Comparison of ENCODE assay signal across 22 cellular contexts in the genomic region with DNA sequence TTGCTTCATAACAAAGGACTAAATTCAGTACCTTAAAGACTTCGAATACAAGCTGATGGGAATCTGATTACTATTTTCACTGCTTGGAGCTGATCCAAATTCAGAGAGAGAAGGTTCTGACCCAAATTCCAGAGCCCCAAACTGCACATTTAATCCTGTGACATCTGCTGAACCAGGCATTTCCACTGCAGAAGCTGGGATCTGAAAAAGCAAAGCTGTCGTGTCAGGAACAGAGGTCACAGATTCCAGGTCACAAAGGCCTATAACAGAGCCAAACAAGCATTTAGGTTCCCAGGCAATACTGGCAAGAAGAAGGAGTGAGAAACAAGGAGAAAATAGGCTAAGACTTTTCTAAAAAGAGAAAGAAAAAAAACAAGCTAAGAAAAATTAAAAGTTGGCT.
DNase-seq lines count a peak whose midpoint lies in the region; ATAC-seq, FAIRE-seq and TF ChIP-seq lines count a peak whose summit lies in the region.
"Had no signal": no experiment of that assay in that cellular context is flagged by ENCODE, and none has a peak within 500 bp of the region (broad histone marks: within the 10 kb centered on the region; RNA-seq: fewer than 3 reads in every experiment).

No MANE protein-coding gene starts in this region.

- no peak for TF ChIP-seq CTCF in PC-3 (conservative IDR thresholded peaks at IDR 0.05; ENCODE audit: low read depth, low read length)
- TF ChIP-seq CTCF in HepG2 (CRISPR knock-in tag; IDR thresholded peaks at IDR 0.05) = no peak
- no peak for TF ChIP-seq CTCF in smooth muscle cell (IDR thresholded peaks at IDR 0.05; ENCODE audit: borderline replicate concordance, insufficient read depth, poor library complexity, severe bottlenecking)

- TF ChIP-seq EP300 in HepG2 (IDR thresholded peaks at IDR 0.05; ENCODE audit: low read depth in 2 of 2, low read length in 2 of 2) = no peak
- no peak for TF ChIP-seq EP300 in HepG2 (CRISPR knock-in tag; IDR thresholded peaks at IDR 0.05; ENCODE audit: borderline replicate concordance)

- H3K9me3 ChIP-seq in PC-3 (ENCODE audit: low read length) (no peaks in the 10 kb centered on the region), HepG2 (ENCODE audit: low read length) (no peaks in the 10 kb centered on the region), smooth muscle cell (replicated peaks; ENCODE audit: low read depth) (no peaks in the 10 kb centered on the region)
- H3K9me3 ChIP-seq: BLaER1 treated with 17β-estradiol and CSF1 and Interleukin-3, amounts not matched to agents 10 nM and 100 nM; left lung; sigmoid colon; tibial artery had no signal

- in situ Hi-C loops in HepG2 (cut with HindIII; ENCODE audit: extremely low pct_ligation_motif_present, low pct_unique_long_range_greater_than_20kb) = no loop called here

- ATAC-seq in PC-3 (no peak), HepG2 (no peak)
- no peak for ATAC-seq in central memory CD8-positive, alpha-beta T cell (replicated peaks; ENCODE audit: extremely low read depth, poor library complexity, severe bottlenecking)
- ATAC-seq: activated CD4-positive, CD25-positive, alpha-beta regulatory T cell treated with anti-CD3 and anti-CD28 coated beads, Interleukin-2, amount 50 U/mL, for 24 hours; esophagus mucosa had no signal

- H3K4me3 ChIP-seq in PC-3 (ENCODE audit: low read length) (no peak overlapping the region), HepG2 (replicated peaks in 1 of 3; ENCODE audit: insufficient read depth in 1 of 3, low read depth in 2 of 3, low read length in 3 of 3) (no peak overlapping the region), smooth muscle cell (no peak overlapping the region)
- H3K4me3 ChIP-seq: BLaER1 treated with 17β-estradiol and CSF1 and Interleukin-3, amounts not matched to agents 10 nM and 100 nM; dorsolateral prefrontal cortex; left lung; sigmoid colon; tibial artery had no signal

- H3K27me3 Mint-ChIP-seq in central memory CD8-positive, alpha-beta T cell = no peaks in the 10 kb centered on the region
- H3K27me3 Mint-ChIP-seq: activated naive CD8-positive, alpha-beta T cell treated with anti-CD3 and anti-CD28 coated beads, Interleukin-2, amount 10 ng/mL, durations not matched to agents 7 days and 5 days had no signal

- no peaks in the 10 kb centered on the region for H3K9me2 ChIP-seq in PC-3 (replicated peaks; ENCODE audit: low read length)

- no peak overlapping the region for H3K9ac ChIP-seq in PC-3 (ENCODE audit: low read length)
- 0 out of 2 replicates have a peak overlapping the region, but pooled peaks have one; percentile 2 for H3K9ac ChIP-seq in HepG2 (ENCODE audit: insufficient read depth, low read depth, low read length)
- H3K9ac ChIP-seq in smooth muscle cell (ENCODE audit: low read depth) = no peak overlapping the region
- H3K9ac ChIP-seq: BLaER1 treated with 17β-estradiol and CSF1 and Interleukin-3, amounts not matched to agents 10 nM and 100 nM; KMS-11 had no signal

- H3F3A ChIP-seq in PC-3 (ENCODE audit: low read length, unreplicated experiment) = peaks cover 6% of the 10 kb centered on the region
- peaks cover 27% of the 10 kb centered on the region for H3F3A ChIP-seq in smooth muscle cell (ENCODE audit: low read depth)

- H2AFZ ChIP-seq in PC-3 (ENCODE audit: low read length) (no peak overlapping the region), HepG2 (ENCODE audit: low read length) (no peak overlapping the region), smooth muscle cell (ENCODE audit: low read depth) (no peak overlapping the region)

- H3K9me3 Mint-ChIP-seq in central memory CD8-positive, alpha-beta T cell = no peaks in the 10 kb centered on the region
- H3K9me3 Mint-ChIP-seq: activated naive CD8-positive, alpha-beta T cell treated with anti-CD3 and anti-CD28 coated beads, Interleukin-2, amount 10 ng/mL, durations not matched to agents 7 days and 5 days had no signal

- DNase-seq in PC-3 = no peak
- DNase-seq in central memory CD8-positive, alpha-beta T cell (ENCODE audit: low spot score in 2 of 2) = no peak
- DNase-seq in HepG2 (ENCODE audit: low spot score) = no peak
- DNase-seq in smooth muscle cell (lab: John Stamatoyannopoulos, UW; ENCODE audit: unreplicated experiment) = no peak
- no peak for DNase-seq in NCI-H524 (lab: John Stamatoyannopoulos, UW)
- no peak for DNase-seq in 8988T
- DNase-seq in NCI-H187 treated with DMSO at 0.1 percent for 48 hours (lab: John Stamatoyannopoulos, UW) = no peak
- DNase-seq: activated naive CD8-positive, alpha-beta T cell treated with anti-CD3 and anti-CD28 coated beads, Interleukin-2, amount 10 ng/mL, durations not matched to agents 7 days and 5 days; dorsolateral prefrontal cortex; left lung; MV-4-11; NCI-H187; NCI-H446; nucleus accumbens; sigmoid colon; stimulated activated naive CD4-positive, alpha-beta T cell treated with Interleukin-2 at 50 U/mL for 16 hours; tibial artery had no signal

- H3K27me3 ChIP-seq in PC-3 (ENCODE audit: low read length) = no peaks in the 10 kb centered on the region
- no peaks in the 10 kb centered on the region for H3K27me3 ChIP-seq in HepG2 (ENCODE audit: control insufficient read depth in 1 of 2, insufficient read depth in 2 of 2, low read length in 2 of 2)
- no peaks in the 10 kb centered on the region for H3K27me3 ChIP-seq in smooth muscle cell (ENCODE audit: low read depth)
- H3K27me3 ChIP-seq: BLaER1 treated with 17β-estradiol and CSF1 and Interleukin-3, amounts not matched to agents 10 nM and 100 nM; dorsolateral prefrontal cortex; left lung; sigmoid colon; tibial artery had no signal

- BruUV-seq in PC-3 (replicated peaks; lab: Mats Ljungman, UMichigan) = no TSS peak
- BruUV-seq in HepG2 (replicated peaks; lab: Mats Ljungman, UMichigan) = no TSS peak

- H3K79me2 ChIP-seq in PC-3 (ENCODE audit: low read length) (peaks cover 3% of the 10 kb centered on the region; the same call in 1 of the 2 replicates), HepG2 (ENCODE audit: insufficient read depth, low read length) (no peaks in the 10 kb centered on the region), smooth muscle cell (ENCODE audit: low read depth) (no peaks in the 10 kb centered on the region)

- TF ChIP-seq RAD21 in HepG2 (CRISPR knock-in tag; IDR thresholded peaks at IDR 0.05) = no peak

- intact Hi-C loops in PC-3 (cut with micrococcal nuclease) = no loop called here
- intact Hi-C loops in HepG2 (cut with micrococcal nuclease; ENCODE audit: unreplicated experiment) = loop anchor here (5.0 to 10.0 kb wide), 2 partner anchors 71 to 129 kb away; no protein-coding TSS in a partner anchor

- 90% methylated on average over 2 of the region's 2 CpGs for WGBS in HepG2 (ENCODE audit: low lambda C conversion rate)
- 88% methylated on average over 2 of the region's 2 CpGs for WGBS in smooth muscle cell (ENCODE audit: low lambda C conversion rate)

- H3K36me3 ChIP-seq in PC-3 (ENCODE audit: low read depth, low read length) (peaks cover 38% of the 10 kb centered on the region), HepG2 (replicated peaks in 1 of 2; ENCODE audit: control insufficient read depth in 1 of 2, insufficient read depth in 2 of 2, low read length in 2 of 2) (peaks cover 18 to 62% of the 10 kb centered on the region in 2 experiments), smooth muscle cell (ENCODE audit: low read depth) (no peaks in the 10 kb centered on the region)

- peak overlapping the region; percentile 39 for H3K27ac Mint-ChIP-seq in central memory CD8-positive, alpha-beta T cell (ENCODE audit: low read depth)
- H3K27ac Mint-ChIP-seq: activated naive CD8-positive, alpha-beta T cell treated with anti-CD3 and anti-CD28 coated beads, Interleukin-2, amount 10 ng/mL, durations not matched to agents 7 days and 5 days had no signal

- CTCF ChIA-PET in PC-3 (lab: Charles Lee) (no interaction called here), HepG2 (lab: Yijun Ruan, JAX; ENCODE audit: low intra/inter-chr PET ratio, low total read pairs) (no interaction called here)

- H3K4me1 ChIP-seq in PC-3 (ENCODE audit: insufficient read depth, low read length) (peaks cover 51% of the 10 kb centered on the region), HepG2 (ENCODE audit: insufficient read depth, low read length) (peaks cover 56% of the 10 kb centered on the region), smooth muscle cell (ENCODE audit: low read depth) (no peaks in the 10 kb centered on the region)
- H3K4me1 ChIP-seq: left lung had no signal

- POLR2A ChIA-PET in PC-3 (lab: Charles Lee; ENCODE audit: unreplicated experiment) (no interaction called here), HepG2 (lab: Yijun Ruan, JAX) (no interaction called here)

- no peak for TF ChIP-seq POLR2A in HepG2 (IDR thresholded peaks at IDR 0.05; ENCODE audit: insufficient read depth in 1 of 2, low read depth in 2 of 2, low read length in 2 of 2)

- H4K20me1 ChIP-seq in PC-3 (ENCODE audit: low read length) (0 out of 2 replicates have a peak, but pooled peaks cover 5% of the 10 kb centered on the region), HepG2 (ENCODE audit: insufficient read depth, low read length) (no peaks in the 10 kb centered on the region), smooth muscle cell (ENCODE audit: low read depth) (peaks cover 9% of the 10 kb centered on the region)

- 0 out of 2 replicates have a peak overlapping the region, but pooled peaks have one; percentile 8 for H3K4me2 ChIP-seq in PC-3 (ENCODE audit: low read length)
- H3K4me2 ChIP-seq in HepG2 (ENCODE audit: low read depth, low read length) = no peak overlapping the region
- no peak overlapping the region for H3K4me2 ChIP-seq in smooth muscle cell
- H3K4me2 ChIP-seq: BLaER1 treated with 17β-estradiol and CSF1 and Interleukin-3, amounts not matched to agents 10 nM and 100 nM; KMS-11 had no signal

- peaks cover 51% of the 10 kb centered on the region for H3K36me3 Mint-ChIP-seq in central memory CD8-positive, alpha-beta T cell (ENCODE audit: insufficient read depth)

- no peak for FAIRE-seq in HepG2 (lab: Jason Lieb, UNC)
- FAIRE-seq: D721Med had no signal

- H3K4me3 Mint-ChIP-seq in central memory CD8-positive, alpha-beta T cell = no peak overlapping the region
- H3K4me3 Mint-ChIP-seq: activated naive CD8-positive, alpha-beta T cell treated with anti-CD3 and anti-CD28 coated beads, Interleukin-2, amount 10 ng/mL, durations not matched to agents 7 days and 5 days had no signal

- H3K4me1 Mint-ChIP-seq in central memory CD8-positive, alpha-beta T cell = no peaks in the 10 kb centered on the region
- H3K4me1 Mint-ChIP-seq: activated naive CD8-positive, alpha-beta T cell treated with anti-CD3 and anti-CD28 coated beads, Interleukin-2, amount 10 ng/mL, durations not matched to agents 7 days and 5 days had no signal

- H3K27ac ChIP-seq in PC-3 (ENCODE audit: low read length) (peak overlapping the region; percentile 67), HepG2 (ENCODE audit: extremely low read length, insufficient read depth, low read length) (peak overlapping the region; percentile 99), smooth muscle cell (ENCODE audit: low read depth) (peak overlapping the region; percentile 56)
- H3K27ac ChIP-seq: KMS-11, tibial artery had no signal

TF ChIP-seq in HepG2, 621 proteins besides CTCF, POLR2A, EP300 and RAD21 (continues in another document):
- no peak for TF ChIP-seq ZKSCAN8 (CRISPR knock-in tag; IDR thresholded peaks at IDR 0.05; ENCODE audit: borderline replicate concordance)
- TF ChIP-seq MAFF (IDR thresholded peaks at IDR 0.05; ENCODE audit: low read depth, low read length) = no peak
- TF ChIP-seq ZNF543 (CRISPR knock-in tag; IDR thresholded peaks at IDR 0.05) = no peak
- TF ChIP-seq MEIS1 (CRISPR knock-in tag; IDR thresholded peaks at IDR 0.05; ENCODE audit: borderline replicate concordance) = no peak
- no peak for TF ChIP-seq ZNF558 (CRISPR knock-in tag; IDR thresholded peaks at IDR 0.05; ENCODE audit: borderline replicate concordance)
